8 cellular contexts compared by ENCODE assay signal in genomic region chr16:14302031-14302398, GRCh38.
A peak's percentile ranks its signal among the peaks of the same experiment; 100 is the strongest.
DNase-seq lines count a peak whose midpoint lies in the region; ATAC-seq, FAIRE-seq and TF ChIP-seq lines count a peak whose summit lies in the region.

No MANE protein-coding gene starts in this region.

- H3K36me3 ChIP-seq in ectodermal cell (ENCODE audit: control insufficient read depth, insufficient read depth, low read length) (no peaks in the 10 kb centered on the region), upper lobe of left lung (no peaks in the 10 kb centered on the region)

- FAIRE-seq in GM19239 (lab: Jason Lieb, UNC) = no peak

- H3K27me3 ChIP-seq in ectodermal cell (ENCODE audit: control insufficient read depth, insufficient read depth, low read length, poor library complexity, severe bottlenecking) (peaks cover 20% of the 10 kb centered on the region), upper lobe of left lung (peaks cover 0 to 11% (median 0%) of the 10 kb centered on the region in 4 donors)

- intact Hi-C loops in Calu3 (cut with micrococcal nuclease; ENCODE audit: unreplicated experiment) = loop anchor here (5.0 to 10.0 kb wide), 3 partner anchors 63 to 245 kb away; no protein-coding TSS in a partner anchor

- H3K4me1 Mint-ChIP-seq in Calu3 (ENCODE audit: low read depth, unreplicated experiment) (peaks cover 15% of the 10 kb centered on the region), memory B cell (peaks cover 9% of the 10 kb centered on the region)

- DNase-seq in Calu3 (peak; percentile 68), GM19239 (ENCODE audit: insufficient read length, low spot score) (peak; percentile 86), RPMI8226 (peak; percentile 89), memory B cell (ENCODE audit: low spot score in 2 of 2) (peak in 1 of 2 donors; percentile 19), upper lobe of left lung (peak; percentile 51 to 91)
- DNase-seq in central memory CD4-positive, alpha-beta T cell = no peak

- H3K27ac ChIP-seq in ectodermal cell (ENCODE audit: insufficient read depth, low read depth, low read length, poor library complexity, severe bottlenecking) (no peak overlapping the region), upper lobe of left lung (peak overlapping the region in 2 of 4 donors; percentile 60 to 80)

- H3K4me3 ChIP-seq in ectodermal cell (ENCODE audit: insufficient read depth, low read depth, low read length) (peak overlapping the region; percentile 87), upper lobe of left lung (peak overlapping the region; percentile 29 to 96 (median 84))

- H3K9me3 ChIP-seq in ectodermal cell (ENCODE audit: control insufficient read depth, low read length) = no peaks in the 10 kb centered on the region
- no peaks in the 10 kb centered on the region for H3K9me3 ChIP-seq in upper lobe of left lung

- H3K36me3 Mint-ChIP-seq in Calu3 (ENCODE audit: insufficient read depth, unreplicated experiment) (peaks cover 25% of the 10 kb centered on the region), memory B cell (no peaks in the 10 kb centered on the region)

- H3K4me3 Mint-ChIP-seq in Calu3 (ENCODE audit: low read depth, unreplicated experiment) (peak overlapping the region; percentile 82), memory B cell (peak overlapping the region; percentile 80)

- BruUV-seq in Calu3 (replicated peaks; lab: Mats Ljungman, UMichigan) = no TSS peak

- no peak for TF ChIP-seq EP300 in upper lobe of left lung (IDR thresholded peaks at IDR 0.05)

- TF ChIP-seq CTCF in Calu3 (IDR thresholded peaks at IDR 0.05; ENCODE audit: unreplicated experiment) (no peak), upper lobe of left lung (IDR thresholded peaks at IDR 0.05) (no peak)

- 0% methylated on average over 33 to 35 of the region's 37 CpGs for WGBS in ectodermal cell, 2 experiments
- 0% methylated on average over 4 of the region's 37 CpGs for WGBS in upper lobe of left lung, 2 donors

- H3K27me3 Mint-ChIP-seq in Calu3 (ENCODE audit: unreplicated experiment) (no peaks in the 10 kb centered on the region), memory B cell (peaks cover 2% of the 10 kb centered on the region)

- peaks cover 23% of the 10 kb centered on the region for H3K4me1 ChIP-seq in ectodermal cell (ENCODE audit: control insufficient read depth, insufficient read depth, low read length)
- peaks cover 8 to 29% (median 19%) of the 10 kb centered on the region in 4 donors for H3K4me1 ChIP-seq in upper lobe of left lung

- H3K9me3 Mint-ChIP-seq in Calu3 (ENCODE audit: low read depth, unreplicated experiment) (no peaks in the 10 kb centered on the region), memory B cell (no peaks in the 10 kb centered on the region)

- ATAC-seq in HG03342 (IDR thresholded peaks at IDR 0.05; ENCODE audit: unreplicated experiment) (peak; percentile 58), memory B cell (ENCODE audit: low read depth) (peak; percentile 74), upper lobe of left lung (ENCODE audit: low FRiP score in 2 of 2) (peak; percentile 70 to 90)

- H3K27ac Mint-ChIP-seq in Calu3 (ENCODE audit: unreplicated experiment) (no peak overlapping the region), memory B cell (no peak overlapping the region)

- CTCF ChIA-PET in Calu3 (lab: Charles Lee) = interaction anchor here (1.4 to 1.6 kb wide), 2 partner anchors 226 to 243 kb away, joined by 4 to 6 read pairs; no protein-coding TSS in a partner anchor

- TF ChIP-seq POLR2A in upper lobe of left lung (IDR thresholded peaks at IDR 0.05) = no peak
